In the genomic region with DNA sequence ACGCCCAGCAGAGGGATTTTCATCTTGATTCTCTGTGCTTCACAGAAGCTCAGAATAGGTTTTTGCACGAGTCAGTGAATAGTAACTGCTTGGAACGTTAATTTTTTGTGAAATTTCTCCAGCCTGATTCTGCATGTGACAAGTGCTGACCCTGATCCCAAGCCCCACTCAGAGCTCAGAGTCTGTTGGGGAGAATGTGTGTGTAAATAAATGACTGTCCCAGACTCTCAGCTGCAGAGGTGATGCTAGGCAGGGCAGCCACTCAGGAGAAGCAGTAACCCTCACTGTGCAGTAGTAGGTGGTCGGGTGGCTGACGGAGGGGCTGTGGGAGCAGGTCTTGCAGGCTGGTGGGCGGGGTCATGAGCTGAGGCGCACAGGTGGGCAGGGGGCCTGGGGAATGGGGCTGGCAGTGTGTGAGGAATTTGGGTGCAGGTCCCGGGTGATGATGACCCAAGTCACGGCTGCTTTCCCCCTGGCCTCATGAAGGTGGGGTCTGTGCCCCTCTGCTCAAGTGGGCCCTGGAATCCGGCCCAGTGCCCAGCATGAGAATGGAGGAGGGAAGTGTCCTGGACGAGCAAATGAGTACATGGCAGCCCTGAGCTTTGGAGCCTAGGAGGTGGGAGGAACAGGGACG, we compare ENCODE assay signal across 1 cellular context.
A peak's percentile ranks its signal among the peaks of the same experiment; 100 is the strongest.
TF ChIP-seq lines count a peak whose summit lies in the region.

No MANE protein-coding gene starts in this region.

TF ChIP-seq in HepG2, 621 proteins besides CTCF, POLR2A, EP300 and RAD21 (continued from another document and continues in another):
- TF ChIP-seq MTERF4 (CRISPR knock-in tag; IDR thresholded peaks at IDR 0.05) (0 out of 2 replicates have a peak, but pooled peaks have one; percentile 71), NR2F6 (IDR thresholded peaks at IDR 0.05) (no peak), NR2F6 (CRISPR knock-in tag; IDR thresholded peaks at IDR 0.05) (peak; percentile 23; the same call in 1 of the 2 replicates), HOMEZ (CRISPR knock-in tag; IDR thresholded peaks at IDR 0.05; ENCODE audit: low read depth) (peak; percentile 75; the same call in 1 of the 2 replicates), ZNF550 (CRISPR knock-in tag; IDR thresholded peaks at IDR 0.05; ENCODE audit: borderline replicate concordance) (0 out of 2 replicates have a peak, but pooled peaks have one; percentile 58), ZNF460 (CRISPR knock-in tag; IDR thresholded peaks at IDR 0.05; ENCODE audit: borderline replicate concordance) (peak; percentile 1; the same call in 1 of the 2 replicates), FOXA3 (CRISPR knock-in tag; IDR thresholded peaks at IDR 0.05) (peak; percentile 53), SNRNP70 (IDR thresholded peaks at IDR 0.05; ENCODE audit: low read depth, low read length) (no peak), HNF4A (CRISPR knock-in tag; IDR thresholded peaks at IDR 0.05) (peak; percentile 49; the same call in 1 of the 2 replicates), RXRB (CRISPR knock-in tag; IDR thresholded peaks at IDR 0.05; ENCODE audit: borderline replicate concordance) (0 out of 2 replicates have a peak, but pooled peaks have one; percentile 32), FOXO4 (CRISPR knock-in tag; conservative IDR thresholded peaks at IDR 0.05) (no peak), ZNF567 (CRISPR knock-in tag; IDR thresholded peaks at IDR 0.05; ENCODE audit: borderline replicate concordance) (peak; percentile 45; the same call in 1 of the 2 replicates), FOSL2 (CRISPR knock-in tag; IDR thresholded peaks at IDR 0.05) (peak; percentile 48), ZNF275 (CRISPR knock-in tag; IDR thresholded peaks at IDR 0.05; ENCODE audit: borderline replicate concordance) (peak; percentile 72; the same call in 1 of the 2 replicates), DZIP1 (CRISPR knock-in tag; IDR thresholded peaks at IDR 0.05) (no peak), KLF12 (CRISPR knock-in tag; IDR thresholded peaks at IDR 0.05; ENCODE audit: borderline replicate concordance) (no peak), ZNF800 (CRISPR knock-in tag; IDR thresholded peaks at IDR 0.05) (0 out of 2 replicates have a peak, but pooled peaks have one; percentile 13), ZNF446 (CRISPR knock-in tag; IDR thresholded peaks at IDR 0.05) (no peak), HOXA9 (CRISPR knock-in tag; IDR thresholded peaks at IDR 0.05; ENCODE audit: borderline replicate concordance) (0 out of 2 replicates have a peak, but pooled peaks have one; percentile 1), ZNF563 (CRISPR knock-in tag; IDR thresholded peaks at IDR 0.05) (0 out of 2 replicates have a peak, but pooled peaks have one; percentile 75), GZF1 (CRISPR knock-in tag; IDR thresholded peaks at IDR 0.05) (no peak), ZNF407 (CRISPR knock-in tag; IDR thresholded peaks at IDR 0.05; ENCODE audit: not compliant biosample characterization) (peak; percentile 10), TEAD3 (CRISPR knock-in tag; optimal IDR thresholded peaks at IDR 0.05; ENCODE audit: borderline replicate concordance) (peak; percentile 83), SALL2 (CRISPR knock-in tag; IDR thresholded peaks at IDR 0.05) (peak; percentile 23; the same call in 1 of the 2 replicates), DPF2 (CRISPR knock-in tag; IDR thresholded peaks at IDR 0.05; ENCODE audit: borderline replicate concordance, low read depth) (0 out of 2 replicates have a peak, but pooled peaks have one; percentile 23)
- TF ChIP-seq, protein P1, sequence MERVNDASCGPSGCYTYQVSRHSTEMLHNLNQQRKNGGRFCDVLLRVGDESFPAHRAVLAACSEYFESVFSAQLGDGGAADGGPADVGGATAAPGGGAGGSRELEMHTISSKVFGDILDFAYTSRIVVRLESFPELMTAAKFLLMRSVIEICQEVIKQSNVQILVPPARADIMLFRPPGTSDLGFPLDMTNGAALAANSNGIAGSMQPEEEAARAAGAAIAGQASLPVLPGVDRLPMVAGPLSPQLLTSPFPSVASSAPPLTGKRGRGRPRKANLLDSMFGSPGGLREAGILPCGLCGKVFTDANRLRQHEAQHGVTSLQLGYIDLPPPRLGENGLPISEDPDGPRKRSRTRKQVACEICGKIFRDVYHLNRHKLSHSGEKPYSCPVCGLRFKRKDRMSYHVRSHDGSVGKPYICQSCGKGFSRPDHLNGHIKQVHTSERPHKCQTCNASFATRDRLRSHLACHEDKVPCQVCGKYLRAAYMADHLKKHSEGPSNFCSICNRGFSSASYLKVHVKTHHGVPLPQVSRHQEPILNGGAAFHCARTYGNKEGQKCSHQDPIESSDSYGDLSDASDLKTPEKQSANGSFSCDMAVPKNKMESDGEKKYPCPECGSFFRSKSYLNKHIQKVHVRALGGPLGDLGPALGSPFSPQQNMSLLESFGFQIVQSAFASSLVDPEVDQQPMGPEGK (CRISPR knock-in tag; IDR thresholded peaks at IDR 0.05) = peak; percentile 37; the same call in 1 of the 2 replicates
